13 cellular contexts compared by ENCODE assay signal in the genomic region with DNA sequence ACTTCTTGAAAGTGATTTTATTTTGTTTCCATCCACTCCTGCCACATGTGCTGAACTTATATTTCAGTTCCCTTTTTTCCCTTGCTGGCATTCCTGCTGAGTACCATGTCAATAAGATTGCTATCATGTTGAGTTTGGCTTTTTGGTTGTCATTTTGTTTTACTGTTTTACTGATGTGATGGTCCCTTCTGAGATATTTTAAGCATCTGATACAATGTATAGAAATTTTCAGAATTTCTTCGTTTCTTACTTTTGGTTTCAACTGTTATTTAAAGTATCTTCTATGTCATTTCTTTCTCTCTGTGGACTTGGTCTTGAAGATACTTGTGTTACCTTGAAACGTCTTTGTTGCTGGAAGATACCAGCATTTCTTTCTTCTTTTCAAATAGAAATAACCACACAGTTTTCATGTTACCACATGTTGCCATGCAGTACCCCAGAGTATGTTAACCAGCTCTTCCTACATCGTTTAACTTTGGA. TPM values are rescaled to one million over a fixed set of nuclear protein-coding genes. Genes with fewer than 3 reads are reported as not detected.
DNase-seq lines count a peak whose midpoint lies in the region; ATAC-seq, FAIRE-seq and TF ChIP-seq lines count a peak whose summit lies in the region.
"Had no signal": no experiment of that assay in that cellular context is flagged by ENCODE, and none has a peak within 500 bp of the region (broad histone marks: within the 10 kb centered on the region; RNA-seq: fewer than 3 reads in every experiment).

No MANE protein-coding gene starts in this region.

- H3K27me3 Mint-ChIP-seq in activated CD4-positive, alpha-beta T cell treated with anti-CD3 and anti-CD28 coated beads for 36 hours: no peaks in the 10 kb centered on the region
- H3K27me3 Mint-ChIP-seq in activated CD4-positive, alpha-beta T cell treated with anti-CD3 and anti-CD28 coated beads, Interleukin-2, amount 10 ng/mL, durations not matched to agents 7 days and 5 days: no peaks in the 10 kb centered on the region
- H3K27me3 Mint-ChIP-seq in naive thymus-derived CD4-positive, alpha-beta T cell: no peaks in the 10 kb centered on the region

- H3K36me3 ChIP-seq in naive thymus-derived CD4-positive, alpha-beta T cell (ENCODE audit: control insufficient read depth in 2 of 3, insufficient read depth in 3 of 3, low read length in 3 of 3): peaks cover 0 to 10% (median 0%) of the 10 kb centered on the region in 3 experiments
- no peaks in the 10 kb centered on the region for H3K36me3 ChIP-seq in WERI-Rb-1

- peaks cover 25% of the 10 kb centered on the region for H3K36me3 Mint-ChIP-seq in activated CD4-positive, alpha-beta T cell treated with anti-CD3 and anti-CD28 coated beads for 36 hours (ENCODE audit: low read depth)
- peaks cover 48% of the 10 kb centered on the region for H3K36me3 Mint-ChIP-seq in activated CD4-positive, alpha-beta T cell treated with anti-CD3 and anti-CD28 coated beads, Interleukin-2, amount 10 ng/mL, durations not matched to agents 7 days and 5 days (ENCODE audit: low read depth)
- peaks cover 0 to 50% (median 42%) of the 10 kb centered on the region in 5 donors for H3K36me3 Mint-ChIP-seq in naive thymus-derived CD4-positive, alpha-beta T cell

- no peak for TF ChIP-seq CTCF in WERI-Rb-1 (IDR thresholded peaks at IDR 0.05; ENCODE audit: low read depth, low read length)

- H3K4me3 ChIP-seq in naive thymus-derived CD4-positive, alpha-beta T cell (ENCODE audit: low read length): no peak overlapping the region
- H3K4me3 ChIP-seq in WERI-Rb-1 (ENCODE audit: low read depth, low read length): no peak overlapping the region
- H3K4me3 ChIP-seq: transverse colon had no signal

- CTCF ChIA-PET in activated CD4-positive, alpha-beta T cell treated with anti-CD3 and anti-CD28 coated beads for 36 hours (lab: Charles Lee): interaction anchor here (0.5 to 2.4 kb wide), 8 partner anchors 9 to 90 kb away, joined by 3 to 10 read pairs (median 4); a partner anchor contains a TSS
- CTCF ChIA-PET in activated CD4-positive, alpha-beta T cell treated with anti-CD3 and anti-CD28 coated beads, Interleukin-2, amount 10 ng/mL, durations not matched to agents 7 days and 5 days (lab: Charles Lee): interaction anchor here (1.0 to 1.3 kb wide), 2 partner anchors 20 to 31 kb away, joined by 3 to 5 read pairs; no protein-coding TSS in a partner anchor
- CTCF ChIA-PET in naive thymus-derived CD4-positive, alpha-beta T cell (lab: Charles Lee): interaction anchor here (2.0 kb wide), 1 partner anchor 9 kb away, joined by 8 read pairs; no protein-coding TSS in a partner anchor

- FAIRE-seq in frontal cortex (lab: Jason Lieb, UNC): no peak

- ATAC-seq in activated CD4-positive, alpha-beta T cell treated with anti-CD3 and anti-CD28 coated beads for 36 hours: peak; percentile 47
- peak; percentile 80 for ATAC-seq in GM21717 (IDR thresholded peaks at IDR 0.05; ENCODE audit: unreplicated experiment)
- ATAC-seq in HG03439 (IDR thresholded peaks at IDR 0.05; ENCODE audit: unreplicated experiment): peak; percentile 82
- no peak for ATAC-seq in naive thymus-derived CD4-positive, alpha-beta T cell
- ATAC-seq in left lobe of liver: no peak

- no peaks in the 10 kb centered on the region for H3K4me1 ChIP-seq in naive thymus-derived CD4-positive, alpha-beta T cell (ENCODE audit: control insufficient read depth in 2 of 2, insufficient read depth in 2 of 2, low read length in 2 of 2)
- H3K4me1 ChIP-seq: transverse colon had no signal

- H3K9me3 ChIP-seq in naive thymus-derived CD4-positive, alpha-beta T cell (ENCODE audit: control insufficient read depth in 2 of 3, low read length in 3 of 3): no peaks in the 10 kb centered on the region
- no peaks in the 10 kb centered on the region for H3K9me3 ChIP-seq in WERI-Rb-1 (ENCODE audit: severe bottlenecking)
- H3K9me3 ChIP-seq: transverse colon had no signal

- POLR2A ChIA-PET in activated CD4-positive, alpha-beta T cell treated with anti-CD3 and anti-CD28 coated beads for 36 hours (lab: Charles Lee): no interaction called here
- POLR2A ChIA-PET in activated CD4-positive, alpha-beta T cell treated with anti-CD3 and anti-CD28 coated beads, Interleukin-2, amount 10 ng/mL, durations not matched to agents 7 days and 5 days (lab: Charles Lee): no interaction called here
- POLR2A ChIA-PET in naive thymus-derived CD4-positive, alpha-beta T cell (lab: Charles Lee): interaction anchor here (0.8 kb wide), 1 partner anchor 10 kb away, joined by 3 read pairs; no protein-coding TSS in a partner anchor

- DNase-seq in activated CD4-positive, alpha-beta T cell treated with anti-CD3 and anti-CD28 coated beads for 36 hours: no peak
- no peak for DNase-seq in activated CD4-positive, alpha-beta T cell treated with anti-CD3 and anti-CD28 coated beads, Interleukin-2, amount 10 ng/mL, durations not matched to agents 7 days and 5 days
- DNase-seq in naive thymus-derived CD4-positive, alpha-beta T cell: no peak
- DNase-seq in left lobe of liver (ENCODE audit: low spot score): no peak
- DNase-seq in frontal cortex (ENCODE audit: low spot score in 2 of 2): no peak
- no peak for DNase-seq in WERI-Rb-1
- DNase-seq: ACHN; NCI-H1048; stimulated activated CD4-positive, alpha-beta T cell treated with anti-CD3 and anti-CD28 coated beads, Interleukin-12 subunit alpha, Interleukin-12 subunit beta, amount 100 ng/mL, for 4 hours; transverse colon had no signal

- intact Hi-C loops in activated CD4-positive, alpha-beta T cell treated with anti-CD3 and anti-CD28 coated beads for 36 hours (cut with DNase I, micrococcal nuclease): no loop called here
- intact Hi-C loops in naive thymus-derived CD4-positive, alpha-beta T cell (cut with micrococcal nuclease): loop anchor here in 1 of 2 donors (5.0 kb wide), 1 partner anchor 34 kb away; no protein-coding TSS in a partner anchor

- peak overlapping the region; percentile 69 for H3K4me3 Mint-ChIP-seq in activated CD4-positive, alpha-beta T cell treated with anti-CD3 and anti-CD28 coated beads for 36 hours
- no peak overlapping the region for H3K4me3 Mint-ChIP-seq in activated CD4-positive, alpha-beta T cell treated with anti-CD3 and anti-CD28 coated beads, Interleukin-2, amount 10 ng/mL, durations not matched to agents 7 days and 5 days
- H3K4me3 Mint-ChIP-seq in naive thymus-derived CD4-positive, alpha-beta T cell: peak overlapping the region in 4 of 10 donors; percentile 12 to 42 (median 26)

- no peaks in the 10 kb centered on the region for H3K27me3 ChIP-seq in naive thymus-derived CD4-positive, alpha-beta T cell (ENCODE audit: control insufficient read depth in 2 of 2, insufficient read depth in 2 of 2, low read length in 2 of 2)
- H3K27me3 ChIP-seq in WERI-Rb-1 (ENCODE audit: insufficient read depth, low read depth, severe bottlenecking): no peaks in the 10 kb centered on the region
- H3K27me3 ChIP-seq: transverse colon had no signal

- H3K27ac Mint-ChIP-seq in activated CD4-positive, alpha-beta T cell treated with anti-CD3 and anti-CD28 coated beads for 36 hours: peak overlapping the region; percentile 82
- H3K27ac Mint-ChIP-seq in activated CD4-positive, alpha-beta T cell treated with anti-CD3 and anti-CD28 coated beads, Interleukin-2, amount 10 ng/mL, durations not matched to agents 7 days and 5 days: no peak overlapping the region
- peak overlapping the region in 5 of 9 donors; percentile 5 to 67 (median 21) for H3K27ac Mint-ChIP-seq in naive thymus-derived CD4-positive, alpha-beta T cell

- peaks cover 3% of the 10 kb centered on the region for H3K9me3 Mint-ChIP-seq in activated CD4-positive, alpha-beta T cell treated with anti-CD3 and anti-CD28 coated beads for 36 hours (ENCODE audit: low read depth)
- peaks cover 6% of the 10 kb centered on the region for H3K9me3 Mint-ChIP-seq in activated CD4-positive, alpha-beta T cell treated with anti-CD3 and anti-CD28 coated beads, Interleukin-2, amount 10 ng/mL, durations not matched to agents 7 days and 5 days
- H3K9me3 Mint-ChIP-seq in naive thymus-derived CD4-positive, alpha-beta T cell: peaks cover 0 to 11% (median 0%) of the 10 kb centered on the region in 11 donors

- peaks cover 42% of the 10 kb centered on the region for H3K4me1 Mint-ChIP-seq in activated CD4-positive, alpha-beta T cell treated with anti-CD3 and anti-CD28 coated beads for 36 hours
- peaks cover 15% of the 10 kb centered on the region for H3K4me1 Mint-ChIP-seq in activated CD4-positive, alpha-beta T cell treated with anti-CD3 and anti-CD28 coated beads, Interleukin-2, amount 10 ng/mL, durations not matched to agents 7 days and 5 days
- peaks cover 23 to 75% (median 68%) of the 10 kb centered on the region in 7 donors for H3K4me1 Mint-ChIP-seq in naive thymus-derived CD4-positive, alpha-beta T cell

- H3K27ac ChIP-seq in naive thymus-derived CD4-positive, alpha-beta T cell (ENCODE audit: low read depth, low read length): no peak overlapping the region
- H3K27ac ChIP-seq in WERI-Rb-1: no peak overlapping the region
- H3K27ac ChIP-seq: transverse colon had no signal

RNA-seq across cellular contexts. Expression of a gene that starts 14.1 kb away (rescaled TPM):
- 10 to 100 TPM; 19.0 to 19.7 TPM for total RNA-seq in activated CD4-positive, alpha-beta T cell treated with anti-CD3 and anti-CD28 coated beads for 36 hours
- 10 to 100 TPM; 31.6 TPM for total RNA-seq in activated CD4-positive, alpha-beta T cell treated with anti-CD3 and anti-CD28 coated beads, Interleukin-2, amount 10 ng/mL, durations not matched to agents 7 days and 5 days
- 10 to 100 TPM; 32.1 to 65.7 (median 60.7) TPM for total RNA-seq in naive thymus-derived CD4-positive, alpha-beta T cell
- polyA plus RNA-seq in naive thymus-derived CD4-positive, alpha-beta T cell: 10 to 100 TPM; 19.9 to 33.3 TPM
- total RNA-seq in left lobe of liver (0.55 TPM), frontal cortex (8.2 TPM)
- total RNA-seq: lung microvascular endothelial cell had no signal

RNA-seq across cellular contexts. Expression of a gene that starts 31.5 kb away (rescaled TPM):
- 10 to 100 TPM; 31.9 to 32.8 TPM for total RNA-seq in activated CD4-positive, alpha-beta T cell treated with anti-CD3 and anti-CD28 coated beads for 36 hours
- total RNA-seq in activated CD4-positive, alpha-beta T cell treated with anti-CD3 and anti-CD28 coated beads, Interleukin-2, amount 10 ng/mL, durations not matched to agents 7 days and 5 days: 10 to 100 TPM; 15.8 to 16.0 TPM
- total RNA-seq in naive thymus-derived CD4-positive, alpha-beta T cell: 10 to 100 TPM; 16.7 to 44.3 (median 21.7) TPM
- 1 to 10 TPM; 5.1 to 6.0 TPM for polyA plus RNA-seq in naive thymus-derived CD4-positive, alpha-beta T cell
- total RNA-seq in left lobe of liver (6.0 TPM), frontal cortex (9.0 TPM)

Comparison
In these comparisons a context has a peak if more than half of its experiments do, and no peak if none do; other contexts are left out.
1. ATAC-seq: peak in activated CD4-positive, alpha-beta T cell treated with anti-CD3 and anti-CD28 coated beads for 36 hours (single experiment), GM21717 (single experiment) and HG03439 (single experiment); none in naive thymus-derived CD4-positive, alpha-beta T cell (single experiment) and left lobe of liver (single experiment).